Comparison of ENCODE assay signal across 1 cellular context in the genomic region with DNA sequence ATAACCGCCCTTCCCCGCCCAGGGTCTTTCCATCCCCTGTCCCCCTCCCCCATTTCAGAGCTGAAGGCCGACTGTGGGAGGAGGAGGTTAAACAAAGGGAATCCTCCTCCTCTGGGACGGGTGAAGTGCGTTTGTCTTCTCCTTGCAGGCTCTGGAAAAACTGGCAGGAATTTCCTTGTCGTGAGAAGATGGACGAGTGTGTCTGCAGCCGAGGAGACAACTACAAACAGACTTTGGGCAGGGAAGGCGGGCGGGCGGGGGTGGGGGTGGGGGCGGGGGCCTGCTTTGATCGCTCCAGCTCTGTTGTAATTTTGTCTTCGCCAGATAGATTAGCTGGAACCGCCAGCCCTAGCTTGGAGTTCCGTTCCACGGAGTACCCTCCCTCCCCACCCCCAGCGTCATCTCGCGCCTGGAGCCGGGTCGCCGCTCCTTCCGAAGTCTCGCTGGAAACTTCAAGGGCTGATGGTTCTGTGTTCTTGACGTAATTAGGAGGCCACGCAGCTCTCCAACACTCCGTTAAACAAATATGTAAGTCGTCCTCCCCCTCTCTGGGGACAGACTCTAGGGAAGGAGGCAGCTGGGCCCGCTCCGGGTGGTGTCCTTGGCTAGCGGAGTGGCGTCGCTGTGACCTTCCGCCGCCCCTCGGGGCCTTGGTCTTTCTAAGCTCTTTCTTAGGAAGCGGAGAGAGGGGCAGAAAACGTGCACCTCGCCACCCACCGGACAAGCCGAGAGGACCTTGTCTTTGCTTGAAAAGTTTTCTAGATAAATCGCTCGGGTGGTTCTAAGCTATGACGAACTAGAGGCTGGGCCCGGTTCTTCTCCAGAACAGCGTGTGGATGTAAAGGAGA.
TF ChIP-seq lines count a peak whose summit lies in the region.

No MANE protein-coding gene starts in this region.

TF ChIP-seq in HepG2, 621 proteins besides CTCF, POLR2A, EP300 and RAD21:
- TF ChIP-seq ZNF317 (CRISPR knock-in tag; IDR thresholded peaks at IDR 0.05): no peak
- 0 out of 2 replicates have a peak, but pooled peaks have one; percentile 14 for TF ChIP-seq BCL6 (CRISPR knock-in tag; IDR thresholded peaks at IDR 0.05)
- TF ChIP-seq CBX2 (IDR thresholded peaks at IDR 0.05; ENCODE audit: low read depth, low read length): peak; percentile 71
- no peak for TF ChIP-seq CBX2 (CRISPR knock-in tag; IDR thresholded peaks at IDR 0.05; ENCODE audit: low read depth)
- peak; percentile 28; the same call in 1 of the 2 replicates for TF ChIP-seq KDM2A (CRISPR knock-in tag; IDR thresholded peaks at IDR 0.05; ENCODE audit: borderline replicate concordance, low read depth)
- TF ChIP-seq ZNF326 (CRISPR knock-in tag; IDR thresholded peaks at IDR 0.05; ENCODE audit: borderline replicate concordance): no peak
